ENCODE assay signal across 24 cellular contexts in the genomic region with DNA sequence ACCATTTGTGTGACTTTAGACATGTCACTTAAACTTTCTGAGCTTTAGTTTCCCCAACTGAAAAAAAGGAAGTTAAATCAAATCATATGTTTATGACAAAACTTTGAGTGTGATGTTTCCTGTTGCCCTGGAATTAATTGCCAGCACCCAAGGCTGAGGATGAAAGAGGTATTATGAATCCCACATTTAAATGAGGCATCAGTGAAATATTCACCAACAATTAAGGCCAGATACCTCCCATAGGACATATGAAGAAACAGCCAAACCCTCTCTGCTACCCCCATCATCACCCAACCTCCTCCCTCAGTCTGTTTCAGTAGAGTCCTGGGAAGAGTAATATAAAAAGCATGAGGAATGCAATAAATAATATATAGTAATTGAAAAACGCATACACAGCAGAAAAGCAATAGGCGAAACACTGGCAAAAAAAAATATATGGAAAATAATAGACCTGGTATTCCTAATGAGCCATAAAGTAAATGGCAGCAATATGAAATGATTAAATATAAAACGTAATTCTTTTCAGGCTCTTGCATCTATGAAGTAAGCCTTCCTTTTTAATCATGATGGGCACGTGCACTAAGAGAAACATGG.
"Had no signal": no experiment of that assay in that cellular context is flagged by ENCODE, and none has a peak within 500 bp of the region (broad histone marks: within the 10 kb centered on the region; RNA-seq: fewer than 3 reads in every experiment).

No MANE protein-coding gene starts in this region.

- ATAC-seq: gastroesophageal sphincter; left lobe of liver; naive thymus-derived CD4-positive, alpha-beta T cell; psoas muscle; sciatic nerve; stimulated activated naive B cell treated with anti-CD40 and anti-IgM and Interleukin-4, amounts not matched to agents 10 μg/mL and 1 μg/mL and 100 μg/mL, for 72 hours; stimulated activated naive CD8-positive, alpha-beta T cell treated with anti-CD3 and anti-CD28 coated beads, Interleukin-15, amount 100 ng/mL, for 72 hours had no signal

- H3K27ac ChIP-seq: coronary artery, gastroesophageal sphincter, parathyroid adenoma, psoas muscle, spleen, testis, tibial nerve had no signal

- H3K9ac ChIP-seq: parathyroid adenoma had no signal

- FAIRE-seq: endothelial cell of umbilical vein had no signal

- H3K4me1 ChIP-seq: gastroesophageal sphincter, parathyroid adenoma, psoas muscle, testis had no signal

- H2AFZ ChIP-seq: parathyroid adenoma had no signal

- H3K4me3 ChIP-seq: coronary artery, gastroesophageal sphincter, psoas muscle, spleen, testis, tibial nerve had no signal

- DNase-seq: effector CD4-positive, alpha-beta T cell; endodermal cell; erythroblast; glutamatergic neuron; islet precursor cell; mammary epithelial cell; naive thymus-derived CD4-positive, alpha-beta T cell; nephron progenitor cell; psoas muscle; retina; spleen; stimulated activated CD4-positive, alpha-beta T cell treated with anti-CD3 and anti-CD28 coated beads, Interleukin-15, amount 100 ng/mL, for 24 hours; stimulated activated CD4-positive, alpha-beta T cell treated with anti-CD3 and anti-CD28 coated beads, Interleukin-1b, Interleukin-23, amount 100 ng/mL, for 48 hours; stimulated activated CD4-positive, alpha-beta T cell treated with anti-CD3 and anti-CD28 coated beads, Interleukin-4, amount 100 ng/mL, for 4 hours; stimulated activated naive B cell treated with anti-CD40 and anti-IgM and Interleukin-4, amounts not matched to agents 10 μg/mL and 1 μg/mL and 100 μg/mL, for 72 hours; stimulated activated naive CD8-positive, alpha-beta T cell treated with anti-CD3 and anti-CD28 coated beads, Interleukin-15, amount 100 ng/mL, for 72 hours; testis had no signal

- H3K27me3 ChIP-seq: gastroesophageal sphincter, spleen, testis, tibial nerve had no signal

- H3K79me2 ChIP-seq: parathyroid adenoma had no signal

- H3K36me3 ChIP-seq: gastroesophageal sphincter, spleen, tibial nerve had no signal

- H3K9me3 ChIP-seq: gastroesophageal sphincter, psoas muscle, spleen, testis, tibial nerve had no signal
